In genomic region chr9:126451316-126451885, GRCh38 we compare ENCODE assay signal across 16 cellular contexts.
A peak's percentile ranks its signal among the peaks of the same experiment; 100 is the strongest.
DNase-seq lines count a peak whose midpoint lies in the region; ATAC-seq and TF ChIP-seq lines count a peak whose summit lies in the region.
"Had no signal": no experiment of that assay in that cellular context is flagged by ENCODE, and none has a peak within 500 bp of the region (broad histone marks: within the 10 kb centered on the region; RNA-seq: fewer than 3 reads in every experiment).

No MANE protein-coding gene starts in this region.

- no peak overlapping the region for H2BK20ac ChIP-seq in H9 (ENCODE audit: low read depth, low read length, poor library complexity, severe bottlenecking)

- POLR2A ChIA-PET in WTC11 (lab: Charles Lee) = interaction anchor here (1.0 kb wide), 1 partner anchor 31 kb away, joined by 3 read pairs; no protein-coding TSS in a partner anchor

- H3K27ac Mint-ChIP-seq in H9 = no peak overlapping the region
- peak overlapping the region; percentile 15; the same call in 1 of the 2 replicates for H3K27ac Mint-ChIP-seq in WTC11
- H3K27ac Mint-ChIP-seq in effector memory CD8-positive, alpha-beta T cell = peak overlapping the region; percentile 65 to 80
- H3K27ac Mint-ChIP-seq in stimulated activated naive CD8-positive, alpha-beta T cell treated with anti-CD3 and anti-CD28 coated beads, Interleukin-15, amount 100 ng/mL, for 72 hours = peak overlapping the region in 1 of 2 donors; percentile 96

- H3K23me2 ChIP-seq in H9 (ENCODE audit: insufficient read length, low read depth, low read length, poor library complexity, severe bottlenecking) = no peaks in the 10 kb centered on the region

- no peak overlapping the region for H3K14ac ChIP-seq in H9 (ENCODE audit: insufficient read depth, low read length)

- TF ChIP-seq POLR2A in spleen (IDR thresholded peaks at IDR 0.05) = no peak

- intact Hi-C loops in spleen (cut with DNase I; ENCODE audit: low total_unique reads) = no loop called here

- H3K56ac ChIP-seq in H9 (ENCODE audit: insufficient read length, low read depth, low read length) = no peak overlapping the region

- H3K9me3 Mint-ChIP-seq in H9 (no peaks in the 10 kb centered on the region), WTC11 (no peaks in the 10 kb centered on the region)
- H3K9me3 Mint-ChIP-seq in effector memory CD8-positive, alpha-beta T cell = no peaks in the 10 kb centered on the region
- H3K9me3 Mint-ChIP-seq in stimulated activated naive CD8-positive, alpha-beta T cell treated with anti-CD3 and anti-CD28 coated beads, Interleukin-15, amount 100 ng/mL, for 72 hours = no peaks in the 10 kb centered on the region
- H3K9me3 Mint-ChIP-seq: CD4-positive, alpha-beta memory T cell had no signal

- ATAC-seq in WTC11 = no peak
- ATAC-seq in effector memory CD8-positive, alpha-beta T cell (replicated peaks) = no peak
- no peak for ATAC-seq in stimulated activated naive CD8-positive, alpha-beta T cell treated with anti-CD3 and anti-CD28 coated beads, Interleukin-15, amount 100 ng/mL, for 72 hours
- ATAC-seq: A549, GM12878 had no signal

- peak; percentile 18 for DNase-seq in H9
- DNase-seq in WTC11 (ENCODE audit: low spot score) = no peak
- no peak for DNase-seq in effector memory CD8-positive, alpha-beta T cell
- peak; percentile 16 for DNase-seq in spleen
- DNase-seq in NCI-H128 (lab: John Stamatoyannopoulos, UW; ENCODE audit: unreplicated experiment) = no peak
- DNase-seq in NOMO-1 treated with dmso at 0.1 percent for 144 hours (lab: John Stamatoyannopoulos, UW; ENCODE audit: unreplicated experiment) = no peak
- no peak for DNase-seq in stimulated activated naive CD8-positive, alpha-beta T cell treated with anti-CD3 and anti-CD28 coated beads, Interleukin-15, amount 100 ng/mL, for 72 hours
- DNase-seq: CD4-positive, alpha-beta memory T cell; DMS53; EL; H7; IMR-90; SHP77 had no signal

- H3K36me3 Mint-ChIP-seq in H9 (ENCODE audit: insufficient read depth in 1 of 3, low read depth in 3 of 3) (no peaks in the 10 kb centered on the region), WTC11 (no peaks in the 10 kb centered on the region)
- H3K36me3 Mint-ChIP-seq in effector memory CD8-positive, alpha-beta T cell (ENCODE audit: insufficient read depth) = peaks cover 20% of the 10 kb centered on the region

- no peak overlapping the region for H3K23ac ChIP-seq in H9 (ENCODE audit: insufficient read length, low read depth, low read length)

- H4K8ac ChIP-seq in H9 (replicated peaks; ENCODE audit: insufficient read length, low read depth, low read length) = no peak overlapping the region

- H2AFZ ChIP-seq in H9 (ENCODE audit: low read length) = no peak overlapping the region

- CTCF ChIA-PET in WTC11 (lab: Charles Lee) = interaction anchor here (1.1 to 3.1 kb wide), 3 partner anchors 32 to 53 kb away, joined by 4 to 16 read pairs (median 5); no protein-coding TSS in a partner anchor

- no peak overlapping the region for H2BK5ac ChIP-seq in H9 (ENCODE audit: insufficient read length, low read length)

- H3K4ac ChIP-seq in H9 (ENCODE audit: low read depth, low read length) = no peak overlapping the region

- no peaks in the 10 kb centered on the region for H4K20me1 ChIP-seq in H9 (ENCODE audit: control insufficient read depth, insufficient read depth, insufficient read length)
- H4K20me1 ChIP-seq: BLaER1 had no signal

- H3K27ac ChIP-seq in H9 (ENCODE audit: insufficient read length, low read depth, low read length) (no peak overlapping the region), spleen (peak overlapping the region in 1 of 8 donors; percentile 19)
- H3K27ac ChIP-seq: A549, BLaER1 had no signal

- H3K4me1 ChIP-seq in H9 (ENCODE audit: insufficient read depth, low read length) = no peaks in the 10 kb centered on the region; the same call in 1 of the 2 replicates
- H3K4me1 ChIP-seq in spleen = peaks cover 0 to 31% (median 9%) of the 10 kb centered on the region in 6 donors
- H3K4me1 ChIP-seq: A549, BLaER1 had no signal

- TF ChIP-seq CTCF in H9 (conservative IDR thresholded peaks at IDR 0.05) = no peak
- no peak for TF ChIP-seq CTCF in WTC11 (IDR thresholded peaks at IDR 0.05)
- no peak for TF ChIP-seq CTCF in spleen (IDR thresholded peaks at IDR 0.05 in 8 of 11, conservative IDR thresholded peaks at IDR 0.05 in 3 of 11)

- H3K18ac ChIP-seq in H9 (ENCODE audit: insufficient read length, low read depth, low read length) = no peak overlapping the region

- no CpG with 5 or more reads among the region's 6 CpGs for WGBS in H9 (ENCODE audit: extremely low coverage, insufficient read length, low lambda C conversion rate)
- WGBS in spleen, 5 donors = 77 to 94% (median 91%) methylated on average over 6 of the region's 6 CpGs

- no peak overlapping the region for H2BK120ac ChIP-seq in H9 (ENCODE audit: low read depth, low read length, poor library complexity, severe bottlenecking)

- H3K9me3 ChIP-seq in H9 (ENCODE audit: control insufficient read depth, low read depth, low read length) (no peaks in the 10 kb centered on the region), spleen (no peaks in the 10 kb centered on the region)
- H3K9me3 ChIP-seq: A549, BLaER1 had no signal

- H3K27me3 ChIP-seq in H9 (ENCODE audit: insufficient read depth, low read length) = no peaks in the 10 kb centered on the region
- H3K27me3 ChIP-seq in spleen (replicated peaks in 1 of 7) = no peaks in the 10 kb centered on the region
- H3K27me3 ChIP-seq: BLaER1 had no signal

- H3K79me1 ChIP-seq in H9 (ENCODE audit: insufficient read depth, low read depth, low read length, poor library complexity, severe bottlenecking) = no peaks in the 10 kb centered on the region

- no peak overlapping the region for H4K91ac ChIP-seq in H9 (ENCODE audit: insufficient read length, low read depth, low read length)

- no peaks in the 10 kb centered on the region for H3K27me3 Mint-ChIP-seq in H9 (ENCODE audit: low read depth)
- no peaks in the 10 kb centered on the region for H3K27me3 Mint-ChIP-seq in WTC11 (ENCODE audit: low read depth)
- H3K27me3 Mint-ChIP-seq in effector memory CD8-positive, alpha-beta T cell = no peaks in the 10 kb centered on the region
- no peaks in the 10 kb centered on the region for H3K27me3 Mint-ChIP-seq in stimulated activated naive CD8-positive, alpha-beta T cell treated with anti-CD3 and anti-CD28 coated beads, Interleukin-15, amount 100 ng/mL, for 72 hours
- H3K27me3 Mint-ChIP-seq: CD4-positive, alpha-beta memory T cell had no signal

- no peak overlapping the region for H4K5ac ChIP-seq in H9 (ENCODE audit: insufficient read length, low read depth, low read length)

- peaks cover 0 to 64% (median 0%) of the 10 kb centered on the region in 6 donors for H3K36me3 ChIP-seq in spleen

- H2AK5ac ChIP-seq in H9 (ENCODE audit: insufficient read length, low read length) = no peak overlapping the region

- H3K4me1 Mint-ChIP-seq in H9 (peaks cover 26 to 36% of the 10 kb centered on the region in 2 experiments), WTC11 (peaks cover 21% of the 10 kb centered on the region)
- peaks cover 27 to 33% of the 10 kb centered on the region in 2 donors for H3K4me1 Mint-ChIP-seq in effector memory CD8-positive, alpha-beta T cell (ENCODE audit: low read depth in 2 of 2)
- H3K4me1 Mint-ChIP-seq in stimulated activated naive CD8-positive, alpha-beta T cell treated with anti-CD3 and anti-CD28 coated beads, Interleukin-15, amount 100 ng/mL, for 72 hours = peaks cover 42% of the 10 kb centered on the region

- no peak overlapping the region for H2BK12ac ChIP-seq in H9 (ENCODE audit: insufficient read length, low read depth, low read length)

- H3K4me3 Mint-ChIP-seq in H9 (no peak overlapping the region), WTC11 (no peak overlapping the region)
- H3K4me3 Mint-ChIP-seq in effector memory CD8-positive, alpha-beta T cell = no peak overlapping the region
- H3K4me3 Mint-ChIP-seq in stimulated activated naive CD8-positive, alpha-beta T cell treated with anti-CD3 and anti-CD28 coated beads, Interleukin-15, amount 100 ng/mL, for 72 hours = no peak overlapping the region
- H3K4me3 Mint-ChIP-seq: CD4-positive, alpha-beta memory T cell had no signal

- H3K4me3 ChIP-seq in spleen = no peak overlapping the region
- H3K4me3 ChIP-seq: A549, BLaER1, GM12878 had no signal

- no peak overlapping the region for H3K4me2 ChIP-seq in H9 (ENCODE audit: insufficient read depth, insufficient read length, low read length)
- H3K4me2 ChIP-seq: A549, BLaER1 had no signal

- H3T11ph ChIP-seq in H9 (ENCODE audit: low read length) = no peak overlapping the region

- no peaks in the 10 kb centered on the region for H3K79me2 ChIP-seq in H9 (ENCODE audit: insufficient read depth, low read length)

- no peak overlapping the region for H2BK15ac ChIP-seq in H9 (ENCODE audit: low read depth, low read length)

- no peak overlapping the region for H3K9ac ChIP-seq in H9 (ENCODE audit: extremely low read depth, insufficient read length, low read length)
- H3K9ac ChIP-seq: BLaER1 had no signal

TF ChIP-seq in WTC11, 78 proteins besides CTCF, POLR2A, EP300 and RAD21 (continues in another document):
- no peak for TF ChIP-seq ZNF671 (CRISPR knock-in tag; IDR thresholded peaks at IDR 0.05)
- no peak for TF ChIP-seq ZNF425 (CRISPR knock-in tag; conservative IDR thresholded peaks at IDR 0.05)
- no peak for TF ChIP-seq SP1 (CRISPR knock-in tag; conservative IDR thresholded peaks at IDR 0.05)

Comparison
In these comparisons a context has a peak if more than half of its experiments do, and no peak if none do; other contexts are left out.
1. DNase-seq: peak in H9 (single experiment) and spleen (single experiment); none in WTC11 (single experiment), effector memory CD8-positive, alpha-beta T cell (0 of 3), NCI-H128 (single experiment), NOMO-1 treated with dmso at 0.1 percent for 144 hours (single experiment) and stimulated activated naive CD8-positive, alpha-beta T cell treated with anti-CD3 and anti-CD28 coated beads, Interleukin-15, amount 100 ng/mL, for 72 hours (0 of 2).
2. H3K27ac Mint-ChIP-seq: peak in WTC11 (single experiment) and effector memory CD8-positive, alpha-beta T cell (2 of 2); none in H9 (0 of 3).